Comparison of ENCODE assay signal across 26 cellular contexts in the genomic region with DNA sequence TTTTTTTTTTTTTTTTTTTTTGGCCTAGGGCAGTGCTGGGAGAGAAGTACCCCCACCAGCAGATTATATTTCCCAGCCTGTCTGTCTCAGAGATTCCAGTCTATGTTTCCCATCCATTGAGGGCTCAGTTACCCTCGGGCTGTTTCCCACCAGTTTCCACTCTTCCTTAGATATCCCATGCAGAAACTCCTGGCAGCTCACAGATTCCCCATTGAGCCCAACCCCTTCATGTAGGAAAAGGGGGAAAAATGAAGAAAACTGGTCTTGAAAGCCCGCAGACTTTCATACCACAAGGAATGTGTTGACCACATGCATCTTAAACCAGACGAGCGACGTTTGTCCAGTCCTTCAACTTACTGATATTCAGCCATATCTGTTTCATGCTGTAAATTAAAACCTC. TPM values are rescaled to one million over a fixed set of nuclear protein-coding genes. Genes with fewer than 3 reads are reported as not detected.
DNase-seq lines count a peak whose midpoint lies in the region; ATAC-seq, FAIRE-seq and TF ChIP-seq lines count a peak whose summit lies in the region.
"Had no signal": no experiment of that assay in that cellular context is flagged by ENCODE, and none has a peak within 500 bp of the region (broad histone marks: within the 10 kb centered on the region; RNA-seq: fewer than 3 reads in every experiment).

No MANE protein-coding gene starts in this region.

- H3K9ac ChIP-seq in H1 (replicated peaks in 1 of 4; ENCODE audit: extremely low read depth in 1 of 4, low read depth in 3 of 4, low read length in 3 of 4) (no peak overlapping the region), Karpas-422 (ENCODE audit: low read length) (no peak overlapping the region)
- H3K9ac ChIP-seq: BLaER1 had no signal

- TF ChIP-seq CTCF in H1 (IDR thresholded peaks at IDR 0.05; ENCODE audit: control extremely low read depth in 1 of 3, insufficient read depth in 1 of 3, low read depth in 1 of 3, low read length in 3 of 3): no peak
- no peak for TF ChIP-seq CTCF in progenitor cell of endocrine pancreas (IDR thresholded peaks at IDR 0.05; ENCODE audit: unreplicated experiment)
- no peak for TF ChIP-seq CTCF in transverse colon (IDR thresholded peaks at IDR 0.05)

- no peak overlapping the region for H2BK20ac ChIP-seq in H1 (ENCODE audit: low read length)

- H4K20me1 ChIP-seq in H1 (replicated peaks in 1 of 2; ENCODE audit: control insufficient read depth in 1 of 2, insufficient read depth in 2 of 2, low read length in 2 of 2) (no peaks in the 10 kb centered on the region), Karpas-422 (ENCODE audit: insufficient read depth, low read depth, low read length) (no peaks in the 10 kb centered on the region)
- H4K20me1 ChIP-seq: BLaER1 had no signal

- peak overlapping the region; percentile 82 for H3K27ac Mint-ChIP-seq in progenitor cell of endocrine pancreas
- H3K27ac Mint-ChIP-seq in activated naive CD8-positive, alpha-beta T cell treated with anti-CD3 and anti-CD28 coated beads, Interleukin-2, amount 50 U/mL, for 24 hours: no peak overlapping the region
- H3K27ac Mint-ChIP-seq: CD4-positive, CD25-positive, alpha-beta regulatory T cell had no signal

- no peak overlapping the region for H3K4me3 Mint-ChIP-seq in progenitor cell of endocrine pancreas (ENCODE audit: low read depth)
- H3K4me3 Mint-ChIP-seq in activated naive CD8-positive, alpha-beta T cell treated with anti-CD3 and anti-CD28 coated beads, Interleukin-2, amount 50 U/mL, for 24 hours: no peak overlapping the region
- H3K4me3 Mint-ChIP-seq: CD4-positive, CD25-positive, alpha-beta regulatory T cell had no signal

- no peak for TF ChIP-seq EP300 in H1 (IDR thresholded peaks at IDR 0.05; ENCODE audit: borderline replicate concordance in 1 of 2, low read depth in 2 of 2, low read length in 2 of 2)
- no peak for TF ChIP-seq EP300 in transverse colon (IDR thresholded peaks at IDR 0.05; ENCODE audit: low read depth)

- no peak overlapping the region for H3K4me3 ChIP-seq in H1 (ENCODE audit: extremely low read depth in 1 of 4, insufficient read depth in 2 of 4, low read depth in 3 of 4, low read length in 4 of 4)
- H3K4me3 ChIP-seq in mesodermal cell (ENCODE audit: extremely low read depth, insufficient read depth, low read length, poor library complexity, severe bottlenecking): no peak overlapping the region
- no peak overlapping the region for H3K4me3 ChIP-seq in Karpas-422 (ENCODE audit: low read length)
- no peak overlapping the region for H3K4me3 ChIP-seq in transverse colon
- H3K4me3 ChIP-seq: BLaER1, SJSA1 had no signal

- H3K4me1 Mint-ChIP-seq in progenitor cell of endocrine pancreas (ENCODE audit: low read depth): peaks cover 22% of the 10 kb centered on the region
- H3K4me1 Mint-ChIP-seq in activated naive CD8-positive, alpha-beta T cell treated with anti-CD3 and anti-CD28 coated beads, Interleukin-2, amount 50 U/mL, for 24 hours: no peaks in the 10 kb centered on the region
- H3K4me1 Mint-ChIP-seq: CD4-positive, CD25-positive, alpha-beta regulatory T cell had no signal

- H2AK5ac ChIP-seq in H1 (ENCODE audit: low read depth, low read length): no peak overlapping the region

- H3K36me3 ChIP-seq in H1 (ENCODE audit: control insufficient read depth in 2 of 4, insufficient read depth in 4 of 4, low read length in 3 of 4) (no peaks in the 10 kb centered on the region; a peak in 2 of 8 replicates), mesodermal cell (ENCODE audit: control insufficient read depth, insufficient read depth, low read length) (no peaks in the 10 kb centered on the region), Karpas-422 (ENCODE audit: insufficient read depth, low read length) (no peaks in the 10 kb centered on the region), transverse colon (no peaks in the 10 kb centered on the region)
- H3K36me3 ChIP-seq: BLaER1, SJSA1 had no signal

- H2BK15ac ChIP-seq in H1 (ENCODE audit: low read length): no peak overlapping the region

- H3K36me3 Mint-ChIP-seq in progenitor cell of endocrine pancreas (ENCODE audit: insufficient read depth): peaks cover 6% of the 10 kb centered on the region
- H3K36me3 Mint-ChIP-seq in activated naive CD8-positive, alpha-beta T cell treated with anti-CD3 and anti-CD28 coated beads, Interleukin-2, amount 50 U/mL, for 24 hours (ENCODE audit: low read depth): no peaks in the 10 kb centered on the region
- H3K36me3 Mint-ChIP-seq: CD4-positive, CD25-positive, alpha-beta regulatory T cell had no signal

- H3K79me1 ChIP-seq in H1 (ENCODE audit: low read depth, low read length): no peaks in the 10 kb centered on the region

- no peak overlapping the region for H3K56ac ChIP-seq in H1 (replicated peaks; ENCODE audit: insufficient read length, low read depth, low read length)

- no peak overlapping the region for H3K23ac ChIP-seq in H1 (ENCODE audit: insufficient read length)

- CTCF ChIA-PET in HEK293T (lab: Yijun Ruan, JAX): interaction anchor here (1.0 kb wide), 1 partner anchor 27 kb away, joined by 7 read pairs; no protein-coding TSS in a partner anchor
- CTCF ChIA-PET in H1 (lab: Charles Lee; ENCODE audit: partially characterized antibody): no interaction called here

- peaks cover 6% of the 10 kb centered on the region for H3K9me3 Mint-ChIP-seq in progenitor cell of endocrine pancreas (ENCODE audit: low read depth)
- H3K9me3 Mint-ChIP-seq in activated naive CD8-positive, alpha-beta T cell treated with anti-CD3 and anti-CD28 coated beads, Interleukin-2, amount 50 U/mL, for 24 hours: peaks cover 4% of the 10 kb centered on the region

- H3K79me2 ChIP-seq in H1 (ENCODE audit: control insufficient read depth in 1 of 2, insufficient read depth in 2 of 2, low read length in 2 of 2) (no peaks in the 10 kb centered on the region), Karpas-422 (ENCODE audit: low read length) (no peaks in the 10 kb centered on the region)

- H2AFZ ChIP-seq in H1 (ENCODE audit: low read length) (peak overlapping the region; percentile 94; the same call in 1 of the 2 replicates), Karpas-422 (ENCODE audit: low read length) (no peak overlapping the region)

- H2BK120ac ChIP-seq in H1 (replicated peaks; ENCODE audit: low read depth, low read length): no peak overlapping the region

- H3K4me1 ChIP-seq in H1 (replicated peaks in 1 of 4; ENCODE audit: control insufficient read depth in 3 of 4, insufficient read depth in 4 of 4, low read length in 3 of 4) (peaks cover 0 to 5% (median 2%) of the 10 kb centered on the region in 4 experiments; a peak in 3 of 7 replicates), mesodermal cell (ENCODE audit: control insufficient read depth, insufficient read depth, low read length, poor library complexity, severe bottlenecking) (no peaks in the 10 kb centered on the region), Karpas-422 (ENCODE audit: low read length) (no peaks in the 10 kb centered on the region), transverse colon (peaks cover 0 to 4% (median 0%) of the 10 kb centered on the region in 4 donors)
- H3K4me1 ChIP-seq: BLaER1, SJSA1 had no signal

- H4K91ac ChIP-seq in H1 (replicated peaks; ENCODE audit: insufficient read length, low read length): no peak overlapping the region

- no peak for TF ChIP-seq RAD21 in H1 (IDR thresholded peaks at IDR 0.05 in 1 of 2, conservative IDR thresholded peaks at IDR 0.05 in 1 of 2; ENCODE audit: low read depth in 2 of 2, low read length in 2 of 2)

- no peak for ATAC-seq in activated naive CD8-positive, alpha-beta T cell treated with anti-CD3 and anti-CD28 coated beads, Interleukin-2, amount 50 U/mL, for 24 hours
- ATAC-seq: HepG2 had no signal

- H3K23me2 ChIP-seq in H1 (ENCODE audit: low read depth, low read length): no peaks in the 10 kb centered on the region; the same call in 1 of the 2 replicates

- H3K18ac ChIP-seq in H1 (ENCODE audit: extremely low read depth, low read length): no peak overlapping the region

- H2BK12ac ChIP-seq in H1 (ENCODE audit: low read depth, low read length): no peak overlapping the region

- no peaks in the 10 kb centered on the region for H3K9me2 ChIP-seq in Karpas-422 (replicated peaks; ENCODE audit: insufficient read depth, low read length)

- DNase-seq in HEK293T (ENCODE audit: extremely low spot score) (peak; percentile 41), H1 (ENCODE audit: low read depth in 1 of 2, low spot score in 2 of 2) (no peak), progenitor cell of endocrine pancreas (ENCODE audit: low spot score, unreplicated experiment) (no peak), Karpas-422 (no peak), NCI-H187 treated with DMSO at 0.1 percent for 48 hours (lab: John Stamatoyannopoulos, UW) (no peak), transverse colon (no peak)
- DNase-seq in activated naive CD8-positive, alpha-beta T cell treated with anti-CD3 and anti-CD28 coated beads, Interleukin-2, amount 50 U/mL, for 24 hours: no peak
- DNase-seq: CD4-positive, CD25-positive, alpha-beta regulatory T cell; Kasumi-1; NCI-H1092 treated with DMSO at 0.1 percent for 48 hours; NCI-H1436; NCI-H187; NCI-H2107; NCI-H446; NCI-H524 treated with DMSO at 0.1 percent for 48 hours; Right ventricle myocardium superior; RPMI8226 had no signal

- POLR2A ChIA-PET in HEK293T (lab: Yijun Ruan, JAX): no interaction called here
- POLR2A ChIA-PET in H1 (lab: Charles Lee; ENCODE audit: partially characterized antibody): no interaction called here

- peaks cover 0 to 2% of the 10 kb centered on the region in 2 experiments; a peak in 1 of 4 replicates for H3K9me3 ChIP-seq in H1 (ENCODE audit: insufficient read depth in 2 of 2, low read depth in 1 of 2, low read length in 1 of 2)
- no peaks in the 10 kb centered on the region for H3K9me3 ChIP-seq in mesodermal cell (ENCODE audit: control insufficient read depth, low read length)
- H3K9me3 ChIP-seq in Karpas-422 (ENCODE audit: low read length): no peaks in the 10 kb centered on the region
- no peaks in the 10 kb centered on the region for H3K9me3 ChIP-seq in transverse colon
- H3K9me3 ChIP-seq: SJSA1 had no signal

- no peak for TF ChIP-seq POLR2A in H1 (IDR thresholded peaks at IDR 0.05; ENCODE audit: control extremely low read depth in 1 of 2, low read depth in 2 of 2, low read length in 2 of 2)
- no peak for TF ChIP-seq POLR2A in transverse colon (IDR thresholded peaks at IDR 0.05)

- in situ Hi-C loops in transverse colon (cut with MboI; ENCODE audit: low pct_ligation_motif_present in 1 of 4, low pct_unique_long_range_greater_than_20kb in 1 of 4, low sequenced_read_pairs in 3 of 4): no loop called here

- H4K8ac ChIP-seq in H1 (ENCODE audit: extremely low read depth, insufficient read depth, low read length): no peak overlapping the region

- H2BK5ac ChIP-seq in H1 (ENCODE audit: low read depth, low read length): no peak overlapping the region

- no peak for FAIRE-seq in H1 (lab: Jason Lieb, UNC)
- FAIRE-seq: G401.6, H54, HepG2 had no signal

- intact Hi-C loops in transverse colon (cut with DNase I; ENCODE audit: low total_unique reads): no loop called here

- no peak overlapping the region for H3K4ac ChIP-seq in H1 (replicated peaks; ENCODE audit: insufficient read length, low read depth, low read length)

- H3K27me3 Mint-ChIP-seq in progenitor cell of endocrine pancreas: no peaks in the 10 kb centered on the region
- no peaks in the 10 kb centered on the region for H3K27me3 Mint-ChIP-seq in activated naive CD8-positive, alpha-beta T cell treated with anti-CD3 and anti-CD28 coated beads, Interleukin-2, amount 50 U/mL, for 24 hours
- H3K27me3 Mint-ChIP-seq: CD4-positive, CD25-positive, alpha-beta regulatory T cell had no signal

- H3K27ac ChIP-seq in H1 (ENCODE audit: low read depth, low read length) (no peak overlapping the region), mesodermal cell (ENCODE audit: low read depth, low read length, severe bottlenecking) (peak overlapping the region; percentile 11), Karpas-422 (ENCODE audit: low read length) (no peak overlapping the region), transverse colon (no peak overlapping the region)
- H3K27ac ChIP-seq: BLaER1, SJSA1 had no signal

- H3K4me2 ChIP-seq in H1 (ENCODE audit: insufficient read depth in 1 of 2, low read depth in 2 of 2, low read length in 2 of 2) (no peak overlapping the region), Karpas-422 (ENCODE audit: low read depth, low read length, poor library complexity, severe bottlenecking) (no peak overlapping the region)
- H3K4me2 ChIP-seq: BLaER1 had no signal

- H4K5ac ChIP-seq in H1 (ENCODE audit: insufficient read length, low read depth, low read length): no peak overlapping the region

- H3K14ac ChIP-seq in H1 (ENCODE audit: insufficient read length): no peak overlapping the region

- H3K27me3 ChIP-seq in H1 (replicated peaks in 1 of 4; ENCODE audit: control insufficient read depth in 3 of 4, extremely low read depth in 1 of 4, insufficient read depth in 3 of 4, low read length in 3 of 4) (no peaks in the 10 kb centered on the region), Karpas-422 (ENCODE audit: low read length) (no peaks in the 10 kb centered on the region), transverse colon (no peaks in the 10 kb centered on the region)
- H3K27me3 ChIP-seq: BLaER1, SJSA1 had no signal

- WGBS in H1 (ENCODE audit: extremely low coverage in 1 of 2, insufficient coverage in 1 of 2, insufficient read length in 1 of 2, insufficient replicate concordance in 2 of 2, low coverage in 1 of 2, low lambda C conversion rate in 2 of 2, missing lambda C conversion rate in 1 of 2), 2 experiments: 81% methylated on average over 5 of the region's 5 CpGs; no CpG with 5 or more reads in 1 of the 2 experiments
- WGBS in mesodermal cell (ENCODE audit: insufficient coverage in 2 of 2), 2 experiments: 90% methylated on average over 3 of the region's 5 CpGs; no CpG with 5 or more reads in 1 of the 2 experiments
- WGBS in transverse colon (ENCODE audit: low coverage in 1 of 2), 2 donors: 84 to 100% methylated on average over 1 to 5 of the region's 5 CpGs

RNA-seq across cellular contexts. Expression of gene ASXL3, which starts 15.2 kb away (rescaled TPM):
- total RNA-seq in H1 (2021; fragmentation: NEBNext Ultra II Directional; extraction: Animal tissue kit (Norgen Biotek cat#: 25700)): 1.3 TPM in 2 replicates
- polyA plus RNA-seq in H1 (2011; rRNA removed): 0.08 and 0.14 TPM in 2 replicates
- 0.14 TPM for polyA plus RNA-seq in H1 (2011; cell fraction: cytosol; rRNA removed)
- polyA plus RNA-seq in H1 (2011; cell fraction: nucleus; rRNA removed): 0.13 TPM
- polyA plus RNA-seq in H1 (2012, experiment 1 of 2): 0.05 to 0.52 TPM (median 0.19 TPM) in 4 replicates
- polyA plus RNA-seq in H1 (2012, experiment 2 of 2): not detected
- 0.61 TPM for polyA plus RNA-seq in H1 (2013, experiment 1 of 2)
- 0.61 TPM for polyA plus RNA-seq in H1 (2013, experiment 2 of 2)
- polyA minus RNA-seq in H1 (2011; rRNA and poly(A)+ RNA removed): 0.63 and 0.91 TPM in 2 replicates
- 0.15 TPM for polyA minus RNA-seq in H1 (2011; cell fraction: cytosol; rRNA and poly(A)+ RNA removed)
- polyA minus RNA-seq in H1 (2011; cell fraction: nucleus; rRNA and poly(A)+ RNA removed): 3.5 TPM
- polyA plus RNA-seq in mesodermal cell (2013, experiment 1 of 2): 6.0 TPM
- 8.5 TPM for polyA plus RNA-seq in mesodermal cell (2013, experiment 2 of 2)
- total RNA-seq in progenitor cell of endocrine pancreas (18.0 and 23.0 TPM in 2 replicates), transverse colon (1 to 10 TPM in 2 of 4 donors, under 1 TPM in 2; 0.75 to 3.0 (median 1.7) TPM)
- total RNA-seq in Karpas-422 (2014; rRNA removed; shearing (Covaris generic); ENCODE audit: low replicate concordance): not detected in 2 replicates
- total RNA-seq: A172; CD4-positive, CD25-positive, alpha-beta regulatory T cell; HepG2; HT1080; M059J; SJSA1 had no signal
- polyA plus RNA-seq: CD4-positive, CD25-positive, alpha-beta regulatory T cell; HepG2 had no signal
